In genomic region chr17:38660097-38661026, GRCh38 we compare ENCODE assay signal across 17 cellular contexts. TPM values are rescaled to one million over a fixed set of nuclear protein-coding genes. Genes with fewer than 3 reads are reported as not detected.
DNase-seq lines count a peak whose midpoint lies in the region; ATAC-seq and TF ChIP-seq lines count a peak whose summit lies in the region.
"Had no signal": no experiment of that assay in that cellular context is flagged by ENCODE, and none has a peak within 500 bp of the region (broad histone marks: within the 10 kb centered on the region; RNA-seq: fewer than 3 reads in every experiment).

No MANE protein-coding gene starts in this region.

- peaks cover 20% of the 10 kb centered on the region for H3K4me1 Mint-ChIP-seq in activated CD8-positive, alpha-beta T cell treated with anti-CD3 and anti-CD28 coated beads for 36 hours (ENCODE audit: low read depth)
- H3K4me1 Mint-ChIP-seq in activated CD4-positive, alpha-beta T cell treated with anti-CD3 and anti-CD28 coated beads, Interleukin-2, amount 10 ng/mL, durations not matched to agents 24 days and 14 days = peaks cover 4% of the 10 kb centered on the region

- H3K9me3 Mint-ChIP-seq in activated CD8-positive, alpha-beta T cell treated with anti-CD3 and anti-CD28 coated beads for 36 hours = no peaks in the 10 kb centered on the region
- H3K9me3 Mint-ChIP-seq in activated CD4-positive, alpha-beta T cell treated with anti-CD3 and anti-CD28 coated beads, Interleukin-2, amount 10 ng/mL, durations not matched to agents 24 days and 14 days = no peaks in the 10 kb centered on the region
- H3K9me3 Mint-ChIP-seq: activated CD4-positive, alpha-beta T cell treated with anti-CD3 and anti-CD28 coated beads, Interleukin-2, amount 10 ng/mL, durations not matched to agents 7 days and 5 days; activated T-cell treated with anti-CD3 and anti-CD28 coated beads, Interleukin-2, amount 50 U/mL, for 4 hours; central memory CD8-positive, alpha-beta T cell had no signal

- intact Hi-C loops in PC-3 (cut with micrococcal nuclease) (loop anchor here (10.0 kb wide), 1 partner anchor 236 kb away; the partner anchor contains the start of gene ARHGAP23), mucosa of descending colon (cut with DNase I, micrococcal nuclease) (loop anchor here in 1 of 2 donors (10.0 kb wide), 2 partner anchors 106 to 166 kb away; no protein-coding TSS in a partner anchor)
- intact Hi-C loops in activated CD8-positive, alpha-beta T cell treated with anti-CD3 and anti-CD28 coated beads for 36 hours (cut with micrococcal nuclease) = loop anchor here (10.0 kb wide), 2 partner anchors 76 to 106 kb away; no protein-coding TSS in a partner anchor
- intact Hi-C loops in activated CD4-positive, alpha-beta T cell treated with anti-CD3 and anti-CD28 coated beads, Interleukin-2, amount 10 ng/mL, durations not matched to agents 24 days and 14 days (cut with micrococcal nuclease) = no loop called here

- H3K27ac ChIP-seq in PC-3 (ENCODE audit: low read length) = no peak overlapping the region
- H3K27ac ChIP-seq: testis had no signal

- no peaks in the 10 kb centered on the region for H3K79me2 ChIP-seq in PC-3 (ENCODE audit: low read length)

- no peaks in the 10 kb centered on the region for H3K27me3 ChIP-seq in PC-3 (ENCODE audit: low read length)
- H3K27me3 ChIP-seq: testis had no signal

- in situ Hi-C loops in Caki2 (cut with HindIII; ENCODE audit: low pct_unique_long_range_greater_than_20kb, low sequenced_read_pairs) = no loop called here

- POLR2A ChIA-PET in PC-3 (lab: Charles Lee; ENCODE audit: unreplicated experiment) = no interaction called here
- POLR2A ChIA-PET in activated CD8-positive, alpha-beta T cell treated with anti-CD3 and anti-CD28 coated beads for 36 hours (lab: Charles Lee) = interaction anchor here (0.5 to 0.7 kb wide), 2 partner anchors 58 to 216 kb away, joined by 3 to 4 read pairs; no protein-coding TSS in a partner anchor

- ATAC-seq in PC-3 (no peak), mucosa of descending colon (peak; percentile 64)
- ATAC-seq in activated CD8-positive, alpha-beta T cell treated with anti-CD3 and anti-CD28 coated beads for 36 hours = no peak
- ATAC-seq: activated T-cell treated with anti-CD3 and anti-CD28 coated beads, Interleukin-2, amount 50 U/mL, for 4 hours; GM12878 had no signal

- no peaks in the 10 kb centered on the region for H4K20me1 ChIP-seq in PC-3 (ENCODE audit: low read length)

- H3K4me1 ChIP-seq in PC-3 (ENCODE audit: insufficient read depth, low read length) (no peaks in the 10 kb centered on the region), mucosa of descending colon (ENCODE audit: low read depth) (no peaks in the 10 kb centered on the region)

- H3K36me3 Mint-ChIP-seq in activated CD8-positive, alpha-beta T cell treated with anti-CD3 and anti-CD28 coated beads for 36 hours (ENCODE audit: low read depth) = no peaks in the 10 kb centered on the region
- no peaks in the 10 kb centered on the region for H3K36me3 Mint-ChIP-seq in activated CD4-positive, alpha-beta T cell treated with anti-CD3 and anti-CD28 coated beads, Interleukin-2, amount 10 ng/mL, durations not matched to agents 24 days and 14 days (ENCODE audit: low read depth)

- CTCF ChIA-PET in PC-3 (lab: Charles Lee) = no interaction called here
- CTCF ChIA-PET in activated CD8-positive, alpha-beta T cell treated with anti-CD3 and anti-CD28 coated beads for 36 hours (lab: Charles Lee) = interaction anchor here (1.9 to 4.2 kb wide), 2 partner anchors 9 to 102 kb away, joined by 7 to 19 read pairs; no protein-coding TSS in a partner anchor

- peak; percentile 28 for DNase-seq in Caki2 (ENCODE audit: low read depth)
- peak; percentile 48 for DNase-seq in HT-29 (ENCODE audit: low spot score)
- peak; percentile 6 for DNase-seq in PC-3
- DNase-seq in mucosa of descending colon = peak in 2 of 3 donors; percentile 22 to 44
- no peak for DNase-seq in HuH-7.5 (ENCODE audit: low spot score)
- no peak for DNase-seq in activated CD8-positive, alpha-beta T cell treated with anti-CD3 and anti-CD28 coated beads for 36 hours
- DNase-seq in NCI-H2227 (lab: John Stamatoyannopoulos, UW; ENCODE audit: unreplicated experiment) = no peak
- no peak for DNase-seq in activated CD4-positive, alpha-beta T cell treated with anti-CD3 and anti-CD28 coated beads, Interleukin-2, amount 10 ng/mL, durations not matched to agents 24 days and 14 days
- DNase-seq: activated CD4-positive, alpha-beta T cell treated with anti-CD3 and anti-CD28 coated beads, Interleukin-2, amount 10 ng/mL, durations not matched to agents 7 days and 5 days; activated T-cell treated with anti-CD3 and anti-CD28 coated beads, Interleukin-2, amount 50 U/mL, for 4 hours; AML-193; NCI-H146; NCI-H526 treated with DMSO at 0.1 percent for 48 hours; testis had no signal

- H3K4me3 ChIP-seq in PC-3 (ENCODE audit: low read length) (no peak overlapping the region), mucosa of descending colon (no peak overlapping the region)
- H3K4me3 ChIP-seq: GM12878, testis had no signal

- no peak overlapping the region for H3K4me2 ChIP-seq in PC-3 (ENCODE audit: low read length)

- H3F3A ChIP-seq in PC-3 (ENCODE audit: low read length, unreplicated experiment) = no peaks in the 10 kb centered on the region

- no TSS peak for BruUV-seq in PC-3 (replicated peaks; lab: Mats Ljungman, UMichigan)

- no peaks in the 10 kb centered on the region for H3K9me2 ChIP-seq in PC-3 (replicated peaks; ENCODE audit: low read length)

- H3K27ac Mint-ChIP-seq in activated CD8-positive, alpha-beta T cell treated with anti-CD3 and anti-CD28 coated beads for 36 hours = no peak overlapping the region
- no peak overlapping the region for H3K27ac Mint-ChIP-seq in activated CD4-positive, alpha-beta T cell treated with anti-CD3 and anti-CD28 coated beads, Interleukin-2, amount 10 ng/mL, durations not matched to agents 24 days and 14 days
- H3K27ac Mint-ChIP-seq: activated CD4-positive, alpha-beta T cell treated with anti-CD3 and anti-CD28 coated beads, Interleukin-2, amount 10 ng/mL, durations not matched to agents 7 days and 5 days had no signal

- H3K36me3 ChIP-seq in PC-3 (ENCODE audit: low read depth, low read length) (no peaks in the 10 kb centered on the region), mucosa of descending colon (ENCODE audit: low read depth) (no peaks in the 10 kb centered on the region)

- peaks cover 10% of the 10 kb centered on the region for H3K27me3 Mint-ChIP-seq in activated CD8-positive, alpha-beta T cell treated with anti-CD3 and anti-CD28 coated beads for 36 hours
- peaks cover 28% of the 10 kb centered on the region for H3K27me3 Mint-ChIP-seq in activated CD4-positive, alpha-beta T cell treated with anti-CD3 and anti-CD28 coated beads, Interleukin-2, amount 10 ng/mL, durations not matched to agents 24 days and 14 days

- no peak overlapping the region for H3K9ac ChIP-seq in PC-3 (ENCODE audit: low read length)

- H3K4me3 Mint-ChIP-seq in activated CD8-positive, alpha-beta T cell treated with anti-CD3 and anti-CD28 coated beads for 36 hours = no peak overlapping the region
- no peak overlapping the region for H3K4me3 Mint-ChIP-seq in activated CD4-positive, alpha-beta T cell treated with anti-CD3 and anti-CD28 coated beads, Interleukin-2, amount 10 ng/mL, durations not matched to agents 24 days and 14 days
- H3K4me3 Mint-ChIP-seq: activated CD4-positive, alpha-beta T cell treated with anti-CD3 and anti-CD28 coated beads, Interleukin-2, amount 10 ng/mL, durations not matched to agents 7 days and 5 days; activated T-cell treated with anti-CD3 and anti-CD28 coated beads, Interleukin-2, amount 50 U/mL, for 4 hours; central memory CD8-positive, alpha-beta T cell had no signal

- no peaks in the 10 kb centered on the region for H3K9me3 ChIP-seq in PC-3 (ENCODE audit: low read length)
- H3K9me3 ChIP-seq in mucosa of descending colon = no peaks in the 10 kb centered on the region
- H3K9me3 ChIP-seq: testis had no signal

- no peak for TF ChIP-seq CTCF in PC-3 (conservative IDR thresholded peaks at IDR 0.05; ENCODE audit: low read depth, low read length)
- no peak for TF ChIP-seq CTCF in mucosa of descending colon (IDR thresholded peaks at IDR 0.05)
- TF ChIP-seq CTCF in activated CD8-positive, alpha-beta T cell treated with anti-CD3 and anti-CD28 coated beads for 36 hours (IDR thresholded peaks at IDR 0.05) = no peak

- H2AFZ ChIP-seq in PC-3 (ENCODE audit: low read length) = no peak overlapping the region

RNA-seq across cellular contexts. Expression of gene EPOP, which starts 14.4 kb away (rescaled TPM):
- 14.1 and 20.4 TPM in 2 replicates for total RNA-seq in Caki2 (2014; rRNA removed; shearing (Covaris generic); ENCODE audit: low replicate concordance)
- total RNA-seq in HT-29 (2014; rRNA removed; shearing (Covaris generic)) = 11.1 and 13.9 TPM in 2 replicates
- total RNA-seq in PC-3 (2014; rRNA removed) = 12.6 and 17.7 TPM in 2 replicates
- 1 to 10 TPM in 1 of 3 donors, under 1 TPM in 1, not detected in 1; 0.75 to 1.1 TPM for total RNA-seq in mucosa of descending colon
- total RNA-seq in activated CD8-positive, alpha-beta T cell treated with anti-CD3 and anti-CD28 coated beads for 36 hours = 10 to 100 TPM; 31.8 to 32.2 TPM
- total RNA-seq in activated CD4-positive, alpha-beta T cell treated with anti-CD3 and anti-CD28 coated beads, Interleukin-2, amount 10 ng/mL, durations not matched to agents 24 days and 14 days = 52.1 and 54.9 TPM in 2 replicates

RNA-seq across cellular contexts. Expression of gene MLLT6, which starts 44.7 kb away (rescaled TPM):
- 22.8 and 27.9 TPM in 2 replicates for total RNA-seq in Caki2 (2014; rRNA removed; shearing (Covaris generic); ENCODE audit: low replicate concordance)
- total RNA-seq in HT-29 (2014; rRNA removed; shearing (Covaris generic)) = 219 and 252 TPM in 2 replicates
- total RNA-seq in PC-3 (2014; rRNA removed) (24.7 and 28.7 TPM in 2 replicates), mucosa of descending colon (100 to 1,000 TPM in 2 of 3 donors, 10 to 100 TPM in 1; 90.1 to 164 (median 112) TPM)
- 100 to 1,000 TPM; 145 to 148 TPM for total RNA-seq in activated CD8-positive, alpha-beta T cell treated with anti-CD3 and anti-CD28 coated beads for 36 hours
- total RNA-seq in activated CD4-positive, alpha-beta T cell treated with anti-CD3 and anti-CD28 coated beads, Interleukin-2, amount 10 ng/mL, durations not matched to agents 24 days and 14 days = 243 and 248 TPM in 2 replicates

RNA-seq across cellular contexts. Expression of gene SRCIN1, which starts 54.6 kb away (rescaled TPM):
- 2.3 and 5.5 TPM in 2 replicates for total RNA-seq in Caki2 (2014; rRNA removed; shearing (Covaris generic); ENCODE audit: low replicate concordance)
- 4.9 and 6.0 TPM in 2 replicates for total RNA-seq in HT-29 (2014; rRNA removed; shearing (Covaris generic))
- total RNA-seq in PC-3 (2014; rRNA removed) (1.8 and 2.6 TPM in 2 replicates), mucosa of descending colon (1 to 10 TPM; 2.3 to 7.0 (median 2.5) TPM)
- 1 to 10 TPM in 1 of 2 experiments, under 1 TPM in 1; 0.74 to 1.1 TPM for total RNA-seq in activated CD8-positive, alpha-beta T cell treated with anti-CD3 and anti-CD28 coated beads for 36 hours
- 0.21 and 0.26 TPM in 2 replicates for total RNA-seq in activated CD4-positive, alpha-beta T cell treated with anti-CD3 and anti-CD28 coated beads, Interleukin-2, amount 10 ng/mL, durations not matched to agents 24 days and 14 days
- total RNA-seq: RPMI7951 had no signal

Comparison
In these comparisons a context has a peak if more than half of its experiments do, and no peak if none do; other contexts are left out.
1. DNase-seq: peak in Caki2 (single experiment), HT-29 (single experiment), PC-3 (single experiment) and mucosa of descending colon (2 of 3); none in HuH-7.5 (single experiment), activated CD8-positive, alpha-beta T cell treated with anti-CD3 and anti-CD28 coated beads for 36 hours (single experiment), NCI-H2227 (single experiment) and activated CD4-positive, alpha-beta T cell treated with anti-CD3 and anti-CD28 coated beads, Interleukin-2, amount 10 ng/mL, durations not matched to agents 24 days and 14 days (single experiment).